In genomic region chr10:28939352-28940157, GRCh38 we compare ENCODE assay signal across 8 cellular contexts.
A peak's percentile ranks its signal among the peaks of the same experiment; 100 is the strongest.
DNase-seq lines count a peak whose midpoint lies in the region; ATAC-seq and TF ChIP-seq lines count a peak whose summit lies in the region.

No MANE protein-coding gene starts in this region.

- H3K27me3 Mint-ChIP-seq in endothelial cell (ENCODE audit: unreplicated experiment): no peaks in the 10 kb centered on the region
- peaks cover 79% of the 10 kb centered on the region for H3K27me3 Mint-ChIP-seq in neural crest cell (ENCODE audit: low read depth)

- peak overlapping the region; percentile 83 for H3K27ac Mint-ChIP-seq in endothelial cell (ENCODE audit: unreplicated experiment)
- peak overlapping the region; percentile 32 for H3K27ac Mint-ChIP-seq in neural crest cell (ENCODE audit: unreplicated experiment)

- peak; percentile 33; the same call in 2 of the 3 replicates for TF ChIP-seq CTCF in GM12872 (IDR thresholded peaks at IDR 0.05; ENCODE audit: insufficient read depth, low read depth, low read length)
- peak; percentile 52 for TF ChIP-seq CTCF in endothelial cell (IDR thresholded peaks at IDR 0.05; ENCODE audit: unreplicated experiment)
- peak; percentile 57 for TF ChIP-seq CTCF in neural crest cell (conservative IDR thresholded peaks at IDR 0.05)
- no peak for TF ChIP-seq CTCF in RWPE1 (conservative IDR thresholded peaks at IDR 0.05; ENCODE audit: low read depth)

- H3K36me3 Mint-ChIP-seq in endothelial cell (ENCODE audit: low read depth, unreplicated experiment) (peaks cover 3% of the 10 kb centered on the region), neural crest cell (ENCODE audit: low read depth) (peaks cover 5% of the 10 kb centered on the region)

- no peaks in the 10 kb centered on the region for H3K9me3 Mint-ChIP-seq in endothelial cell (ENCODE audit: unreplicated experiment)
- peaks cover 4% of the 10 kb centered on the region for H3K9me3 Mint-ChIP-seq in neural crest cell

- peaks cover 4% of the 10 kb centered on the region for H3K4me1 Mint-ChIP-seq in endothelial cell (ENCODE audit: unreplicated experiment)
- peaks cover 35% of the 10 kb centered on the region for H3K4me1 Mint-ChIP-seq in neural crest cell

- H3K27ac ChIP-seq in RWPE1: no peak overlapping the region

- ATAC-seq in GM21390 (IDR thresholded peaks at IDR 0.05; ENCODE audit: unreplicated experiment) (no peak), GM19397 (IDR thresholded peaks at IDR 0.05; ENCODE audit: unreplicated experiment) (no peak), GM21515 (IDR thresholded peaks at IDR 0.05; ENCODE audit: unreplicated experiment) (no peak)

- POLR2A ChIA-PET in RWPE1 (lab: Yijun Ruan, JAX; ENCODE audit: low non-redundant PET): no interaction called here

- DNase-seq in NCI-H226 (peak; percentile 70), endothelial cell (ENCODE audit: low spot score) (peak; percentile 78), neural crest cell (ENCODE audit: low read depth, low spot score) (peak; percentile 71), RWPE1 (ENCODE audit: low spot score) (no peak)

- H3K4me3 Mint-ChIP-seq in endothelial cell (ENCODE audit: unreplicated experiment) (peak overlapping the region; percentile 76), neural crest cell (peak overlapping the region; percentile 64)

- CTCF ChIA-PET in RWPE1 (lab: Yijun Ruan, JAX): interaction anchor here (0.9 kb wide), 1 partner anchor 155 kb away, joined by 3 read pairs; no protein-coding TSS in a partner anchor
